ENCODE assay signal across 23 cellular contexts in genomic region chr3:12677616-12678015, GRCh38. TPM values are rescaled to one million over a fixed set of nuclear protein-coding genes. Genes with fewer than 3 reads are reported as not detected.
DNase-seq lines count a peak whose midpoint lies in the region; TF ChIP-seq lines count a peak whose summit lies in the region.
"Had no signal": no experiment of that assay in that cellular context is flagged by ENCODE, and none has a peak within 500 bp of the region (broad histone marks: within the 10 kb centered on the region; RNA-seq: fewer than 3 reads in every experiment).

No MANE protein-coding gene starts in this region.

- H3K36me3 Mint-ChIP-seq in endodermal cell (ENCODE audit: low read depth) (no peaks in the 10 kb centered on the region), H9 (ENCODE audit: insufficient read depth in 1 of 3, low read depth in 3 of 3) (peaks cover 6 to 15% (median 7%) of the 10 kb centered on the region in 3 experiments; a peak in 5 of 7 replicates)
- H3K36me3 Mint-ChIP-seq: CD4-positive, CD25-positive, alpha-beta regulatory T cell had no signal

- DNase-seq in NCI-H82 (lab: John Stamatoyannopoulos, UW) (peak; percentile 8), NCI-H82 treated with DMSO at 0.1 percent for 48 hours (lab: John Stamatoyannopoulos, UW; ENCODE audit: unreplicated experiment) (no peak), endodermal cell (no peak), H9 (no peak), NCI-H1930 (lab: John Stamatoyannopoulos, UW) (no peak)
- no peak for DNase-seq in stimulated activated CD4-positive, alpha-beta T cell treated with anti-CD3 and anti-CD28 coated beads, Interleukin-2, amount 100 ng/mL, for 24 hours
- no peak for DNase-seq in stimulated activated naive CD4-positive, alpha-beta T cell treated with Interleukin-2 at 50 U/mL for 16 hours (lab: John Stamatoyannopoulos, UW)
- DNase-seq: BE2C; CD4-positive, CD25-positive, alpha-beta regulatory T cell; DMS153; DND-41; GM23248; IMR-90; KG1; MG63; NCI-H1105 treated with DMSO at 0.1 percent for 48 hours; NCI-H2029 treated with DMSO at 0.1 percent for 48 hours; NCI-H526 treated with DMSO at 0.1 percent for 48 hours; NK-92 treated with Interleukin-12 subunit alpha and Interleukin-12 subunit beta, amount 100 ng/mL, for 24 hours; PC-9; SJCRH30 had no signal

- no peaks in the 10 kb centered on the region for H4K20me1 ChIP-seq in H9 (ENCODE audit: control insufficient read depth, insufficient read depth, insufficient read length)

- H3T11ph ChIP-seq in H9 (ENCODE audit: low read length) = no peak overlapping the region

- H3K4me1 Mint-ChIP-seq in endodermal cell (peaks cover 24% of the 10 kb centered on the region), H9 (peaks cover 21 to 28% of the 10 kb centered on the region in 2 experiments)
- H3K4me1 Mint-ChIP-seq: CD4-positive, CD25-positive, alpha-beta regulatory T cell had no signal

- no peak overlapping the region for H3K18ac ChIP-seq in H9 (ENCODE audit: insufficient read length, low read depth, low read length)

- H3K27me3 Mint-ChIP-seq in endodermal cell (ENCODE audit: insufficient read depth) (no peaks in the 10 kb centered on the region), H9 (ENCODE audit: low read depth) (no peaks in the 10 kb centered on the region; the same call in 1 of the 2 replicates)

- H2AFZ ChIP-seq in H9 (ENCODE audit: low read length) = no peak overlapping the region
- H2AFZ ChIP-seq: GM23248, PC-9 had no signal

- no peak for TF ChIP-seq CTCF in endodermal cell (conservative IDR thresholded peaks at IDR 0.05)
- no peak for TF ChIP-seq CTCF in neutrophil (IDR thresholded peaks at IDR 0.05)
- TF ChIP-seq CTCF in H9 (conservative IDR thresholded peaks at IDR 0.05) = no peak

- H3K4me2 ChIP-seq in H9 (ENCODE audit: insufficient read depth, insufficient read length, low read length) = no peak overlapping the region

- H3K36me3 ChIP-seq in endodermal cell (ENCODE audit: control insufficient read depth, insufficient read depth, low read length) = no peaks in the 10 kb centered on the region
- H3K36me3 ChIP-seq in neutrophil = no peaks in the 10 kb centered on the region
- H3K36me3 ChIP-seq: BE2C, MG63, SJCRH30 had no signal

- H4K5ac ChIP-seq in H9 (ENCODE audit: insufficient read length, low read depth, low read length) = no peak overlapping the region

- no peak overlapping the region for H3K23ac ChIP-seq in H9 (ENCODE audit: insufficient read length, low read depth, low read length)

- no peak overlapping the region for H2BK20ac ChIP-seq in H9 (ENCODE audit: low read depth, low read length, poor library complexity, severe bottlenecking)

- peaks cover 15% of the 10 kb centered on the region for H3K9me3 Mint-ChIP-seq in endodermal cell
- peaks cover 13 to 15% of the 10 kb centered on the region in 2 experiments for H3K9me3 Mint-ChIP-seq in H9
- H3K9me3 Mint-ChIP-seq: CD4-positive, CD25-positive, alpha-beta regulatory T cell had no signal

- 67 to 89% methylated on average over 1 to 6 of the region's 6 CpGs for WGBS in endodermal cell (ENCODE audit: insufficient coverage in 1 of 2, insufficient read length in 1 of 2), 2 experiments
- no CpG with 5 or more reads among the region's 6 CpGs for WGBS in H9 (ENCODE audit: extremely low coverage, insufficient read length, low lambda C conversion rate)

- H2BK15ac ChIP-seq in H9 (ENCODE audit: low read depth, low read length) = no peak overlapping the region

- H3K4me1 ChIP-seq in endodermal cell (ENCODE audit: control insufficient read depth, insufficient read depth, low read length) (peaks cover 3% of the 10 kb centered on the region), neutrophil (ENCODE audit: control insufficient read depth in 1 of 2, insufficient read depth in 1 of 2, low read depth in 1 of 2, low read length in 1 of 2) (peaks cover 66 to 81% of the 10 kb centered on the region in 2 experiments), H9 (ENCODE audit: insufficient read depth, low read length) (peaks cover 7% of the 10 kb centered on the region; the same call in 1 of the 2 replicates)
- H3K4me1 ChIP-seq: BE2C had no signal

- H4K8ac ChIP-seq in H9 (replicated peaks; ENCODE audit: insufficient read length, low read depth, low read length) = no peak overlapping the region

- H3K9me3 ChIP-seq in endodermal cell (ENCODE audit: control insufficient read depth, low read length) (no peaks in the 10 kb centered on the region), neutrophil (no peaks in the 10 kb centered on the region), H9 (ENCODE audit: control insufficient read depth, low read depth, low read length) (no peaks in the 10 kb centered on the region)
- H3K9me3 ChIP-seq: BE2C, MG63, SJCRH30 had no signal

- H3K4me3 ChIP-seq in endodermal cell (ENCODE audit: low read length) = no peak overlapping the region
- H3K4me3 ChIP-seq in neutrophil (ENCODE audit: low read depth in 1 of 2, low read length in 1 of 2) = peak overlapping the region; percentile 54
- H3K4me3 ChIP-seq: GM23248, MG63, PC-9, SJCRH30 had no signal

- no peak overlapping the region for H2BK5ac ChIP-seq in H9 (ENCODE audit: insufficient read length, low read length)

- H3K14ac ChIP-seq in H9 (ENCODE audit: insufficient read depth, low read length) = no peak overlapping the region

- no peak overlapping the region for H3K4ac ChIP-seq in H9 (ENCODE audit: low read depth, low read length)

- H2BK120ac ChIP-seq in H9 (ENCODE audit: low read depth, low read length, poor library complexity, severe bottlenecking) = no peak overlapping the region

- no peak overlapping the region for H4K91ac ChIP-seq in H9 (ENCODE audit: insufficient read length, low read depth, low read length)

- H3K56ac ChIP-seq in H9 (ENCODE audit: insufficient read length, low read depth, low read length) = no peak overlapping the region

- no peaks in the 10 kb centered on the region for H3K27me3 ChIP-seq in endodermal cell (ENCODE audit: control insufficient read depth, insufficient read depth, low read length, poor library complexity, severe bottlenecking)
- H3K27me3 ChIP-seq in neutrophil = no peaks in the 10 kb centered on the region
- no peaks in the 10 kb centered on the region for H3K27me3 ChIP-seq in H9 (ENCODE audit: insufficient read depth, low read length)
- H3K27me3 ChIP-seq: BE2C, MG63, SJCRH30 had no signal

- H3K79me2 ChIP-seq in H9 (ENCODE audit: insufficient read depth, low read length) = no peaks in the 10 kb centered on the region

- no peak overlapping the region for H2BK12ac ChIP-seq in H9 (ENCODE audit: insufficient read length, low read depth, low read length)

- H3K79me1 ChIP-seq in H9 (ENCODE audit: insufficient read depth, low read depth, low read length, poor library complexity, severe bottlenecking) = no peaks in the 10 kb centered on the region

- no peak overlapping the region for H2AK5ac ChIP-seq in H9 (ENCODE audit: insufficient read length, low read length)

- H3K27ac Mint-ChIP-seq in endodermal cell (peak overlapping the region; percentile 39), H9 (peak overlapping the region in 1 of 3 experiments; percentile 94; a peak in 1 of 7 replicates)
- H3K27ac Mint-ChIP-seq: CD4-positive, CD25-positive, alpha-beta regulatory T cell had no signal

- H3K27ac ChIP-seq in endodermal cell (ENCODE audit: low read depth, low read length) (no peak overlapping the region), neutrophil (peak overlapping the region; percentile 95), H9 (ENCODE audit: insufficient read length, low read depth, low read length) (no peak overlapping the region)
- H3K27ac ChIP-seq: 22Rv1, GM23248, PC-9, SJCRH30 had no signal

- no peak overlapping the region for H3K4me3 Mint-ChIP-seq in endodermal cell
- no peak overlapping the region for H3K4me3 Mint-ChIP-seq in H9
- H3K4me3 Mint-ChIP-seq: CD4-positive, CD25-positive, alpha-beta regulatory T cell had no signal

- H3K9ac ChIP-seq in endodermal cell (ENCODE audit: extremely low read depth, low read length, poor library complexity, severe bottlenecking) (no peak overlapping the region), H9 (ENCODE audit: extremely low read depth, insufficient read length, low read length) (no peak overlapping the region)
- H3K9ac ChIP-seq: GM23248 had no signal

- no peaks in the 10 kb centered on the region for H3K23me2 ChIP-seq in H9 (ENCODE audit: insufficient read length, low read depth, low read length, poor library complexity, severe bottlenecking)

RNA-seq across cellular contexts. Expression of gene RAF1, which starts 13.7 kb away (rescaled TPM):
- 100 to 1,000 TPM in 1 of 2 donors, 10 to 100 TPM in 1; 95.4 to 116 TPM for total RNA-seq in endodermal cell
- polyA plus RNA-seq in endodermal cell (2013, experiment 1 of 2) = 124 TPM
- 111 TPM for polyA plus RNA-seq in endodermal cell (2013, experiment 2 of 2)
- 103 and 112 TPM in 2 replicates for total RNA-seq in H9 (2021)
